In the genomic region with DNA sequence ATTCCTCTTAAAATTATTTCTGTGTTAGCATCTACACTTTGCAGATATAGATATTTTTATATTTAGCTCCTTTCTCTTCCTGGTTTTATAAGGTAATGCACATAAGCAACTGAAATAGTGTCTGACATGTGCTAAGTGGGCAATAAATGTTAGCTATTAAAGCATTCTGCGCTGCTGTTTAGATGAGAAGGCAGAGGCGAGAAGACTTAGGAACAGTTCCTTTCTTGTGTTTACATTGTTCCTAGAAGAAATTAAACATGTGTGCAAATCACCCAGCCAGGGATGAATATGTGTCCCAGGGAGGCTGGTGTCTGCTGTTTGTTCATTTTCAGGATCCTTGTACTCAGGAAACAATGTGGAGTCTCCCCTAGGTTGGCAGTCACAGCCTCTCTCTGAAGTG, we compare ENCODE assay signal across 35 cellular contexts.
"Had no signal": no experiment of that assay in that cellular context is flagged by ENCODE, and none has a peak within 500 bp of the region (broad histone marks: within the 10 kb centered on the region; RNA-seq: fewer than 3 reads in every experiment).

No MANE protein-coding gene starts in this region.

- H3K9me3 ChIP-seq: MG63 had no signal

- H3K4me3 ChIP-seq: MG63 had no signal

- H3K36me3 ChIP-seq: MG63 had no signal

- H3K27me3 ChIP-seq: MG63 had no signal

- H3K27ac ChIP-seq: KMS-11 had no signal

- DNase-seq: Karpas-422, Kasumi-1, KG1, MG63, MM.1S, MV-4-11, NCI-H1048, NCI-H1092, NCI-H1092 treated with DMSO at 0.1 percent for 48 hours, NCI-H1105, NCI-H1105 treated with DMSO at 0.1 percent for 48 hours, NCI-H1417, NCI-H1417 treated with DMSO at 0.1 percent for 48 hours, NCI-H1436, NCI-H1436 treated with DMSO at 0.1 percent for 48 hours, NCI-H146, NCI-H1694, NCI-H1694 treated with DMSO at 0.1 percent for 48 hours, NCI-H187, NCI-H187 treated with DMSO at 0.1 percent for 48 hours, NCI-H1930, NCI-H2029, NCI-H2029 treated with DMSO at 0.1 percent for 48 hours, NCI-H2081, NCI-H2081 treated with DMSO at 0.1 percent for 48 hours, NCI-H2107, NCI-H2171 treated with DMSO at 0.1 percent for 48 hours, NCI-H2227 treated with DMSO at 0.1 percent for 48 hours, NCI-H226, NCI-H345, NCI-H446, NCI-H446 treated with DMSO at 0.1 percent for 48 hours, NCI-H510A, NCI-H510A treated with DMSO at 0.1 percent for 48 hours had no signal

- H3K4me2 ChIP-seq: KMS-11 had no signal

- H3K9ac ChIP-seq: KMS-11 had no signal
